10 cellular contexts compared by ENCODE assay signal in genomic region chr3:10984371-10984896, GRCh38. TPM values are rescaled to one million over a fixed set of nuclear protein-coding genes. Genes with fewer than 3 reads are reported as not detected.
"Had no signal": no experiment of that assay in that cellular context is flagged by ENCODE, and none has a peak within 500 bp of the region (broad histone marks: within the 10 kb centered on the region; RNA-seq: fewer than 3 reads in every experiment).

No MANE protein-coding gene starts in this region.

- H3K4me2 ChIP-seq: GM23338, KMS-11 had no signal

- H3K9ac ChIP-seq: KMS-11 had no signal

- DNase-seq: H9, HCEC 1CT, HFFc6, KBM-7 had no signal

- H2AFZ ChIP-seq: GM23338 had no signal

- H3K4me3 ChIP-seq: GM23338 had no signal

- H3K27ac ChIP-seq: KMS-11 had no signal

- FAIRE-seq: H1, H54, HTR-8/SVneo had no signal

RNA-seq across cellular contexts. Expression of gene SLC6A1, which starts 8.1 kb away (rescaled TPM):
- total RNA-seq: H9, HFFc6, HT-29 had no signal
